ENCODE assay signal across 13 cellular contexts in genomic region chr3:106425021-106425420, GRCh38.
DNase-seq lines count a peak whose midpoint lies in the region; ATAC-seq and TF ChIP-seq lines count a peak whose summit lies in the region.
"Had no signal": no experiment of that assay in that cellular context is flagged by ENCODE, and none has a peak within 500 bp of the region (broad histone marks: within the 10 kb centered on the region; RNA-seq: fewer than 3 reads in every experiment).

No MANE protein-coding gene starts in this region.

- H3K79me2 ChIP-seq in neural progenitor cell (ENCODE audit: low read depth), result no peaks in the 10 kb centered on the region

- no peak for DNase-seq in T-helper 2 cell treated with Interferon-gamma antibody and Interleukin-4, amounts not matched to agents 5 μg/mL and 100 μg/mL, for 36 hours (ENCODE audit: low spot score)
- DNase-seq in T-helper 2 cell (no peak), H4 (ENCODE audit: low spot score) (peak; percentile 80), neural progenitor cell (ENCODE audit: low spot score) (no peak)
- no peak for DNase-seq in activated CD8-positive, alpha-beta memory T cell treated with anti-CD3 and anti-CD28 coated beads, Interleukin-2, amount 50 U/mL, for 4 hours
- DNase-seq: central memory CD4-positive, alpha-beta T cell; left cardiac atrium; NCI-H1417 treated with DMSO at 0.1 percent for 48 hours; stomach had no signal

- no peak overlapping the region for H3K4me3 ChIP-seq in neural progenitor cell
- H3K4me3 ChIP-seq: esophagus muscularis mucosa, stomach had no signal

- no peaks in the 10 kb centered on the region for H4K20me1 ChIP-seq in neural progenitor cell (ENCODE audit: low read depth)

- no peaks in the 10 kb centered on the region for H3K36me3 Mint-ChIP-seq in T-helper 2 cell treated with Interferon-gamma antibody and Interleukin-4, amounts not matched to agents 5 μg/mL and 100 μg/mL, for 36 hours (ENCODE audit: low read depth)
- no peaks in the 10 kb centered on the region for H3K36me3 Mint-ChIP-seq in brain
- no peaks in the 10 kb centered on the region for H3K36me3 Mint-ChIP-seq in neural progenitor cell

- no peaks in the 10 kb centered on the region for H3K9me3 ChIP-seq in neural progenitor cell (ENCODE audit: low read depth)
- H3K9me3 ChIP-seq: esophagus muscularis mucosa, stomach had no signal

- no peak for ATAC-seq in GM21619 (IDR thresholded peaks at IDR 0.05; ENCODE audit: unreplicated experiment)
- no peak for ATAC-seq in HG02884 (IDR thresholded peaks at IDR 0.05; ENCODE audit: unreplicated experiment)
- ATAC-seq: left cardiac atrium had no signal

- TF ChIP-seq CTCF in brain (conservative IDR thresholded peaks at IDR 0.05) (no peak), neural progenitor cell (IDR thresholded peaks at IDR 0.05) (no peak)

- no peak overlapping the region for H2AFZ ChIP-seq in neural progenitor cell (replicated peaks)

- H3K4me1 ChIP-seq in neural progenitor cell, result no peaks in the 10 kb centered on the region
- H3K4me1 ChIP-seq: stomach had no signal

- no peak overlapping the region for H3K4me2 ChIP-seq in neural progenitor cell

- no peak overlapping the region for H3K9ac ChIP-seq in neural progenitor cell

- peaks cover 32% of the 10 kb centered on the region for H3K4me1 Mint-ChIP-seq in T-helper 2 cell treated with Interferon-gamma antibody and Interleukin-4, amounts not matched to agents 5 μg/mL and 100 μg/mL, for 36 hours (ENCODE audit: low read depth)
- H3K4me1 Mint-ChIP-seq in brain (peaks cover 36% of the 10 kb centered on the region), neural progenitor cell (peaks cover 12% of the 10 kb centered on the region)

- H3K9me3 Mint-ChIP-seq in T-helper 2 cell treated with Interferon-gamma antibody and Interleukin-4, amounts not matched to agents 5 μg/mL and 100 μg/mL, for 36 hours, result peaks cover 5% of the 10 kb centered on the region
- H3K9me3 Mint-ChIP-seq in brain (peaks cover 0 to 6% (median 3%) of the 10 kb centered on the region in 5 experiments), neural progenitor cell (peaks cover 6% of the 10 kb centered on the region)

- H3F3A ChIP-seq in neural progenitor cell (ENCODE audit: low read depth), result no peaks in the 10 kb centered on the region

- H3K27me3 Mint-ChIP-seq in T-helper 2 cell treated with Interferon-gamma antibody and Interleukin-4, amounts not matched to agents 5 μg/mL and 100 μg/mL, for 36 hours (ENCODE audit: low read depth), result no peaks in the 10 kb centered on the region
- H3K27me3 Mint-ChIP-seq in brain, result no peaks in the 10 kb centered on the region
- peaks cover 4% of the 10 kb centered on the region for H3K27me3 Mint-ChIP-seq in neural progenitor cell (ENCODE audit: insufficient read depth, low read depth)

- no peaks in the 10 kb centered on the region for H3K36me3 ChIP-seq in neural progenitor cell
- H3K36me3 ChIP-seq: esophagus muscularis mucosa, stomach had no signal

- no peak overlapping the region for H3K27ac ChIP-seq in neural progenitor cell
- H3K27ac ChIP-seq: stomach had no signal

- H3K27ac Mint-ChIP-seq in T-helper 2 cell treated with Interferon-gamma antibody and Interleukin-4, amounts not matched to agents 5 μg/mL and 100 μg/mL, for 36 hours, result peak overlapping the region; percentile 35
- peak overlapping the region in 3 of 5 experiments; percentile 23 to 84 (median 33) for H3K27ac Mint-ChIP-seq in brain
- H3K27ac Mint-ChIP-seq in neural progenitor cell, result peak overlapping the region; percentile 52

- H3K27me3 ChIP-seq in neural progenitor cell, result no peaks in the 10 kb centered on the region
- H3K27me3 ChIP-seq: esophagus muscularis mucosa, stomach had no signal

- no peak overlapping the region for H3K4me3 Mint-ChIP-seq in T-helper 2 cell treated with Interferon-gamma antibody and Interleukin-4, amounts not matched to agents 5 μg/mL and 100 μg/mL, for 36 hours
- H3K4me3 Mint-ChIP-seq in brain, result no peak overlapping the region
- H3K4me3 Mint-ChIP-seq in neural progenitor cell, result no peak overlapping the region
